ENCODE assay signal across 1 cellular context in the genomic region with DNA sequence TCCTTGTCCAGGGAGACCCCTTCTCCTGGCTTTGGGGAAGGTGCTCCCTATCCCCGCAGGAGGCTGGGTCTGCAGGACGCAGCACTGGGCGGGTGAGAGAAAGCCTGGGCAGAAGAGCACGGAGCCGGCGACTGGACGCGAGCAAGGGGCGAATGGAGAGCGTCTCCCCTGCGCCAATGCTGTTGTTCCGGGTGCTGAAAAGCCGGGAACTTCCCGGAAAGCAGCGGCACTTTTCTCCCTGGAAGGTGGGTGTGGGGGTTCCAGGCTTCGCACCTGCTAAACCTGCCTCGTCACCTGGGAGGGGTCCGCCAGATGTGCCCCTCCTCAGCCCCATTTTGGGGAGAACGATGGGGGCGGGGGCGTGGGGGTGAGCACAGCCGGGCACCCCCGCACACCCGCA.
TF ChIP-seq lines count a peak whose summit lies in the region.

No MANE protein-coding gene starts in this region.

TF ChIP-seq in SK-N-SH, 30 proteins besides CTCF, POLR2A, EP300 and RAD21:
- TF ChIP-seq, protein P1, sequence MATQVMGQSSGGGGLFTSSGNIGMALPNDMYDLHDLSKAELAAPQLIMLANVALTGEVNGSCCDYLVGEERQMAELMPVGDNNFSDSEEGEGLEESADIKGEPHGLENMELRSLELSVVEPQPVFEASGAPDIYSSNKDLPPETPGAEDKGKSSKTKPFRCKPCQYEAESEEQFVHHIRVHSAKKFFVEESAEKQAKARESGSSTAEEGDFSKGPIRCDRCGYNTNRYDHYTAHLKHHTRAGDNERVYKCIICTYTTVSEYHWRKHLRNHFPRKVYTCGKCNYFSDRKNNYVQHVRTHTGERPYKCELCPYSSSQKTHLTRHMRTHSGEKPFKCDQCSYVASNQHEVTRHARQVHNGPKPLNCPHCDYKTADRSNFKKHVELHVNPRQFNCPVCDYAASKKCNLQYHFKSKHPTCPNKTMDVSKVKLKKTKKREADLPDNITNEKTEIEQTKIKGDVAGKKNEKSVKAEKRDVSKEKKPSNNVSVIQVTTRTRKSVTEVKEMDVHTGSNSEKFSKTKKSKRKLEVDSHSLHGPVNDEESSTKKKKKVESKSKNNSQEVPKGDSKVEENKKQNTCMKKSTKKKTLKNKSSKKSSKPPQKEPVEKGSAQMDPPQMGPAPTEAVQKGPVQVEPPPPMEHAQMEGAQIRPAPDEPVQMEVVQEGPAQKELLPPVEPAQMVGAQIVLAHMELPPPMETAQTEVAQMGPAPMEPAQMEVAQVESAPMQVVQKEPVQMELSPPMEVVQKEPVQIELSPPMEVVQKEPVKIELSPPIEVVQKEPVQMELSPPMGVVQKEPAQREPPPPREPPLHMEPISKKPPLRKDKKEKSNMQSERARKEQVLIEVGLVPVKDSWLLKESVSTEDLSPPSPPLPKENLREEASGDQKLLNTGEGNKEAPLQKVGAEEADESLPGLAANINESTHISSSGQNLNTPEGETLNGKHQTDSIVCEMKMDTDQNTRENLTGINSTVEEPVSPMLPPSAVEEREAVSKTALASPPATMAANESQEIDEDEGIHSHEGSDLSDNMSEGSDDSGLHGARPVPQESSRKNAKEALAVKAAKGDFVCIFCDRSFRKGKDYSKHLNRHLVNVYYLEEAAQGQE (IDR thresholded peaks at IDR 0.05; ENCODE audit: low read depth, low read length), result no peak
- no peak for TF ChIP-seq RXRA (IDR thresholded peaks at IDR 0.05; ENCODE audit: borderline replicate concordance, low read depth)
- no peak for TF ChIP-seq ELF1 (IDR thresholded peaks at IDR 0.05)
TF ChIP-seq in SK-N-SH: peak in this region for 0.
